In genomic region chr1:145996433-145997155, GRCh38 we compare ENCODE assay signal across 8 cellular contexts. TPM values are rescaled to one million over a fixed set of nuclear protein-coding genes. Genes with fewer than 3 reads are reported as not detected.
DNase-seq lines count a peak whose midpoint lies in the region; ATAC-seq and TF ChIP-seq lines count a peak whose summit lies in the region.

TSS of gene TXNIP (minus strand) at chr1:145996579. CDS start at chr1:145996266, 313 bp downstream.

- H3K4me3 ChIP-seq in DND-41 (ENCODE audit: low read depth in 1 of 2, low read length in 2 of 2) (peak within 1 kb of the TSS; percentile 75 to 84), GM23248 (peak within 1 kb of the TSS; percentile 91), LNCaP clone FGC (ENCODE audit: low read depth, low read length) (peak within 1 kb of the TSS; percentile 86), esophagus squamous epithelium (peak within 1 kb of the TSS; percentile 57 to 82 (median 78)), muscle layer of duodenum (ENCODE audit: low read depth in 1 of 2, low read length in 2 of 2) (peak within 1 kb of the TSS; percentile 99 to 100)

- H3K9me3 Mint-ChIP-seq in activated T-helper 1 cell treated with anti-CD3 and anti-CD28 coated beads, Interleukin-12 subunit alpha, Interleukin-12 subunit beta, Interleukin-2, Interleukin-4 antibody, amounts not matched to agents 30 ng/mL and 10 ng/mL and 1 ng/mL, durations not matched to agents 14 hours and 24 hours and 36 hours = no peaks in the 10 kb centered on the region

- peaks cover 64% of the 10 kb centered on the region for H3K4me1 Mint-ChIP-seq in activated T-helper 1 cell treated with anti-CD3 and anti-CD28 coated beads, Interleukin-12 subunit alpha, Interleukin-12 subunit beta, Interleukin-2, Interleukin-4 antibody, amounts not matched to agents 30 ng/mL and 10 ng/mL and 1 ng/mL, durations not matched to agents 14 hours and 24 hours and 36 hours (ENCODE audit: low read depth)

- no peak for TF ChIP-seq CTCF in DND-41 (IDR thresholded peaks at IDR 0.05; ENCODE audit: borderline replicate concordance, extremely low read depth, low read length, poor library complexity, severe bottlenecking)
- no peak for TF ChIP-seq CTCF in LNCaP clone FGC (IDR thresholded peaks at IDR 0.05; ENCODE audit: control insufficient read depth, extremely low read depth, insufficient read depth)
- no peak for TF ChIP-seq CTCF in esophagus squamous epithelium (IDR thresholded peaks at IDR 0.05)

- H3K4me1 ChIP-seq in DND-41 (ENCODE audit: insufficient read depth, low read length) = peaks cover 61% of the 10 kb centered on the region
- H3K4me1 ChIP-seq in GM23248 (ENCODE audit: insufficient read depth) = peaks cover 33% of the 10 kb centered on the region
- H3K4me1 ChIP-seq in esophagus squamous epithelium = peaks cover 19 to 80% (median 34%) of the 10 kb centered on the region in 3 donors
- H3K4me1 ChIP-seq in muscle layer of duodenum (ENCODE audit: control insufficient read depth in 1 of 2, insufficient read depth in 2 of 2, low read length in 2 of 2) = peaks cover 14 to 30% of the 10 kb centered on the region in 2 donors

- no peaks in the 10 kb centered on the region for H3K27me3 ChIP-seq in DND-41 (ENCODE audit: insufficient read depth, low read length, poor library complexity)
- no peaks in the 10 kb centered on the region for H3K27me3 ChIP-seq in GM23248 (replicated peaks; ENCODE audit: insufficient read depth)
- no peaks in the 10 kb centered on the region for H3K27me3 ChIP-seq in esophagus squamous epithelium
- H3K27me3 ChIP-seq in muscle layer of duodenum (ENCODE audit: low read depth, low read length) = no peaks in the 10 kb centered on the region

- H3K9me3 ChIP-seq in DND-41 (ENCODE audit: insufficient read depth, low read length, severe bottlenecking) (no peaks in the 10 kb centered on the region), GM23248 (ENCODE audit: low read depth) (no peaks in the 10 kb centered on the region), esophagus squamous epithelium (no peaks in the 10 kb centered on the region), muscle layer of duodenum (ENCODE audit: control insufficient read depth in 1 of 2, low read length in 2 of 2) (no peaks in the 10 kb centered on the region)

- peak within 1 kb of the TSS; percentile 99 for H3K27ac Mint-ChIP-seq in activated T-helper 1 cell treated with anti-CD3 and anti-CD28 coated beads, Interleukin-12 subunit alpha, Interleukin-12 subunit beta, Interleukin-2, Interleukin-4 antibody, amounts not matched to agents 30 ng/mL and 10 ng/mL and 1 ng/mL, durations not matched to agents 14 hours and 24 hours and 36 hours

- WGBS in GM23248 (ENCODE audit: low coverage in 1 of 2, low lambda C conversion rate in 2 of 2, missing lambda C conversion rate in 2 of 2), 2 experiments = 1% methylated on average over 27 to 32 of the region's 32 CpGs
- WGBS in esophagus squamous epithelium, 2 donors = 0% methylated on average over 26 to 31 of the region's 32 CpGs

- H3K4me3 Mint-ChIP-seq in activated T-helper 1 cell treated with anti-CD3 and anti-CD28 coated beads, Interleukin-12 subunit alpha, Interleukin-12 subunit beta, Interleukin-2, Interleukin-4 antibody, amounts not matched to agents 30 ng/mL and 10 ng/mL and 1 ng/mL, durations not matched to agents 14 hours and 24 hours and 36 hours = peak within 1 kb of the TSS; percentile 94

- peak within 1 kb of the TSS; percentile 73 for H3K9ac ChIP-seq in DND-41 (ENCODE audit: low read depth, low read length)
- peak within 1 kb of the TSS; percentile 81 for H3K9ac ChIP-seq in GM23248

- ATAC-seq in DND-41 (ENCODE audit: insufficient read depth, low read depth) = peak; percentile 92

- TF ChIP-seq POLR2A in esophagus squamous epithelium (IDR thresholded peaks at IDR 0.05) = peak in 3 of 4 donors; percentile 58 to 99 (median 97)

- intact Hi-C loops in activated T-helper 1 cell treated with anti-CD3 and anti-CD28 coated beads, Interleukin-12 subunit alpha, Interleukin-12 subunit beta, Interleukin-2, Interleukin-4 antibody, amounts not matched to agents 30 ng/mL and 10 ng/mL and 1 ng/mL, durations not matched to agents 14 hours and 24 hours and 36 hours (cut with micrococcal nuclease) = loop anchor here (1.0 kb wide), 5 partner anchors 11 to 40 kb away; partner anchors contain the start of genes ANKRD34A, LIX1L and POLR3GL
- intact Hi-C loops in esophagus squamous epithelium (cut with DNase I) = no loop called here

- H2AFZ ChIP-seq in DND-41 (ENCODE audit: low read depth, low read length) (peak within 1 kb of the TSS; percentile 84), GM23248 (peak within 1 kb of the TSS; percentile 81)

- H3K9me2 ChIP-seq in GM23248 (ENCODE audit: insufficient read depth) = no peaks in the 10 kb centered on the region

- H3K79me2 ChIP-seq in DND-41 (ENCODE audit: insufficient read depth, low read length) (peaks cover 18% of the 10 kb centered on the region), GM23248 (ENCODE audit: insufficient read depth) (peaks cover 40% of the 10 kb centered on the region)

- H3F3A ChIP-seq in GM23248 (ENCODE audit: insufficient read depth) = peaks cover 47% of the 10 kb centered on the region

- H3K27ac ChIP-seq in DND-41 (ENCODE audit: low read length) (peak within 1 kb of the TSS; percentile 97), GM23248 (peak within 1 kb of the TSS; percentile 56), esophagus squamous epithelium (peak within 1 kb of the TSS; percentile 93 to 99 (median 98)), muscle layer of duodenum (ENCODE audit: low read length) (peak within 1 kb of the TSS; percentile 99)

- peaks cover 44% of the 10 kb centered on the region for H3K36me3 Mint-ChIP-seq in activated T-helper 1 cell treated with anti-CD3 and anti-CD28 coated beads, Interleukin-12 subunit alpha, Interleukin-12 subunit beta, Interleukin-2, Interleukin-4 antibody, amounts not matched to agents 30 ng/mL and 10 ng/mL and 1 ng/mL, durations not matched to agents 14 hours and 24 hours and 36 hours (ENCODE audit: low read depth)

- no peaks in the 10 kb centered on the region for H3K27me3 Mint-ChIP-seq in activated T-helper 1 cell treated with anti-CD3 and anti-CD28 coated beads, Interleukin-12 subunit alpha, Interleukin-12 subunit beta, Interleukin-2, Interleukin-4 antibody, amounts not matched to agents 30 ng/mL and 10 ng/mL and 1 ng/mL, durations not matched to agents 14 hours and 24 hours and 36 hours (ENCODE audit: insufficient read depth)

- in situ Hi-C loops in GM23248 (cut with MboI) = no loop called here

- H3K36me3 ChIP-seq in DND-41 (ENCODE audit: insufficient read depth, low read length) (peaks cover 18% of the 10 kb centered on the region), GM23248 (ENCODE audit: low read depth) (peaks cover 33% of the 10 kb centered on the region), esophagus squamous epithelium (peaks cover 16 to 34% (median 24%) of the 10 kb centered on the region in 3 donors), muscle layer of duodenum (ENCODE audit: control insufficient read depth in 1 of 2, insufficient read depth in 2 of 2, low read length in 2 of 2) (peaks cover 30% of the 10 kb centered on the region in 2 donors)

- H4K20me1 ChIP-seq in DND-41 (ENCODE audit: insufficient read depth, low read length) (no peaks in the 10 kb centered on the region), GM23248 (ENCODE audit: insufficient read depth) (peaks cover 23% of the 10 kb centered on the region; the same call in 1 of the 2 replicates)

- DNase-seq in DND-41 = peak; percentile 96
- DNase-seq in GM23248 = peak; percentile 100
- peak; percentile 95 for DNase-seq in LNCaP clone FGC (ENCODE audit: low read depth)
- peak; percentile 99 for DNase-seq in RPMI8226
- peak; percentile 92 for DNase-seq in activated T-helper 1 cell treated with anti-CD3 and anti-CD28 coated beads, Interleukin-12 subunit alpha, Interleukin-12 subunit beta, Interleukin-2, Interleukin-4 antibody, amounts not matched to agents 30 ng/mL and 10 ng/mL and 1 ng/mL, durations not matched to agents 14 hours and 24 hours and 36 hours (ENCODE audit: low spot score)
- peak; percentile 98 for DNase-seq in esophagus squamous epithelium (lab: John Stamatoyannopoulos, UW)
- peak; percentile 96 for DNase-seq in stimulated activated CD8-positive, alpha-beta memory T cell treated with anti-CD3 and anti-CD28 coated beads, Interleukin-7, amount 100 ng/mL, for 24 hours (ENCODE audit: low read depth)

- H3K4me2 ChIP-seq in DND-41 (ENCODE audit: insufficient read depth, low read length) (peak within 1 kb of the TSS; percentile 97), GM23248 (ENCODE audit: unreplicated experiment) (peak within 1 kb of the TSS; percentile 95)

RNA-seq across cellular contexts. Expression of gene TXNIP, which starts in this region (rescaled TPM):
- total RNA-seq in GM23248 (2014; rRNA removed; shearing (Covaris generic)) = 221 and 263 TPM in 2 replicates
- polyA plus RNA-seq in GM23248 (2016; fragmentation: Nextera tagmentation; extraction: Ambion mirVana) = 169 and 180 TPM in 2 replicates
- 107 and 108 TPM in 2 replicates for total RNA-seq in activated T-helper 1 cell treated with anti-CD3 and anti-CD28 coated beads, Interleukin-12 subunit alpha, Interleukin-12 subunit beta, Interleukin-2, Interleukin-4 antibody, amounts not matched to agents 30 ng/mL and 10 ng/mL and 1 ng/mL, durations not matched to agents 14 hours and 24 hours and 36 hours
- 100 to 1,000 TPM in 3 of 4 donors, 10 to 100 TPM in 1; 94.9 to 942 (median 328) TPM for total RNA-seq in esophagus squamous epithelium

Comparison
In these comparisons a context has a peak if more than half of its experiments do, and no peak if none do; other contexts are left out.
1. Peak in every context shown above with its lines: DNase-seq, ATAC-seq, H3K4me3 ChIP-seq and H3K27ac ChIP-seq.